9 cellular contexts compared by ENCODE assay signal in genomic region chr15:96345560-96346389, GRCh38. TPM values are rescaled to one million over a fixed set of nuclear protein-coding genes. Genes with fewer than 3 reads are reported as not detected.
DNase-seq lines count a peak whose midpoint lies in the region; ATAC-seq and TF ChIP-seq lines count a peak whose summit lies in the region.
"Had no signal": no experiment of that assay in that cellular context is flagged by ENCODE, and none has a peak within 500 bp of the region (broad histone marks: within the 10 kb centered on the region; RNA-seq: fewer than 3 reads in every experiment).

No MANE protein-coding gene starts in this region.

- POLR2A ChIA-PET in A673 (lab: Charles Lee; ENCODE audit: low non-redundant PET), result interaction anchor here (0.5 kb wide), 1 partner anchor 479 kb away, joined by 3 read pairs; no protein-coding TSS in a partner anchor
- POLR2A ChIA-PET in naive thymus-derived CD8-positive, alpha-beta T cell (lab: Charles Lee), result no interaction called here

- WGBS in esophagus squamous epithelium, 2 donors, result 10 to 16% methylated on average over 15 to 31 of the region's 47 CpGs

- CTCF ChIA-PET in A673 (lab: Charles Lee), result no interaction called here

- BruUV-seq in A673 (replicated peaks; lab: Mats Ljungman, UMichigan), result no TSS peak

- TF ChIP-seq CTCF in A673 (conservative IDR thresholded peaks at IDR 0.05; ENCODE audit: low read depth, low read length) (peak; percentile 79), HL-60 (IDR thresholded peaks at IDR 0.05; ENCODE audit: insufficient read depth, low read length) (peak; percentile 32), RWPE2 (IDR thresholded peaks at IDR 0.05; ENCODE audit: poor library complexity, severe bottlenecking) (peak; percentile 90), esophagus squamous epithelium (IDR thresholded peaks at IDR 0.05) (peak in 5 of 6 experiments; percentile 43 to 72 (median 54))

- peak overlapping the region in 1 of 10 donors; percentile 34 for H3K4me3 Mint-ChIP-seq in naive thymus-derived CD8-positive, alpha-beta T cell
- H3K4me3 Mint-ChIP-seq: natural killer cell treated with Interleukin-12 subunit alpha and Interleukin-12 subunit beta and Interleukin-15 and Interleukin-18, amount 100 ng/mL, for 72 hours had no signal

- intact Hi-C loops in A673 (cut with micrococcal nuclease; ENCODE audit: unreplicated experiment) (loop anchor here (5.0 to 10.0 kb wide), 2 partner anchors 1051 to 1088 kb away; no protein-coding TSS in a partner anchor), esophagus squamous epithelium (cut with DNase I) (loop anchor here (10.0 kb wide), 1 partner anchor 1081 kb away; no protein-coding TSS in a partner anchor)

- peak; percentile 69 for ATAC-seq in GM18511 (IDR thresholded peaks at IDR 0.05; ENCODE audit: unreplicated experiment)
- ATAC-seq in RWPE2 (ENCODE audit: low read depth), result peak; percentile 66
- no peak for ATAC-seq in naive thymus-derived CD8-positive, alpha-beta T cell

- H3K27ac ChIP-seq in A673 (ENCODE audit: low read depth, low read length, poor library complexity, severe bottlenecking) (peak overlapping the region; percentile 79), HL-60 (replicated peaks) (peak overlapping the region; percentile 17), RWPE2 (ENCODE audit: poor library complexity, severe bottlenecking) (no peak overlapping the region), esophagus squamous epithelium (peak overlapping the region; percentile 87 to 97 (median 94)), muscle layer of colon (ENCODE audit: low read depth, low read length) (peak overlapping the region; percentile 67)

- TF ChIP-seq POLR2A in esophagus squamous epithelium (IDR thresholded peaks at IDR 0.05), result peak in 2 of 4 donors; percentile 29 to 48

- no peak overlapping the region for H3K27ac Mint-ChIP-seq in naive thymus-derived CD8-positive, alpha-beta T cell
- H3K27ac Mint-ChIP-seq: natural killer cell treated with Interleukin-12 subunit alpha and Interleukin-12 subunit beta and Interleukin-15 and Interleukin-18, amount 100 ng/mL, for 72 hours had no signal

- H3K9me3 ChIP-seq in A673 (ENCODE audit: low read depth, low read length, poor library complexity, severe bottlenecking) (no peaks in the 10 kb centered on the region), RWPE2 (ENCODE audit: severe bottlenecking) (no peaks in the 10 kb centered on the region), esophagus squamous epithelium (no peaks in the 10 kb centered on the region), muscle layer of colon (ENCODE audit: low read length) (no peaks in the 10 kb centered on the region)

- peaks cover 3 to 17% (median 4%) of the 10 kb centered on the region in 4 donors for H3K4me1 Mint-ChIP-seq in naive thymus-derived CD8-positive, alpha-beta T cell

- peak overlapping the region; percentile 68 for H3K9ac ChIP-seq in muscle layer of colon (ENCODE audit: low read length)

- no peaks in the 10 kb centered on the region for H3K27me3 ChIP-seq in A673 (replicated peaks; ENCODE audit: insufficient read depth, low read depth, low read length, poor library complexity)
- no peaks in the 10 kb centered on the region for H3K27me3 ChIP-seq in HL-60 (ENCODE audit: insufficient read depth, poor library complexity, severe bottlenecking)
- H3K27me3 ChIP-seq in RWPE2 (ENCODE audit: insufficient read depth, poor library complexity, severe bottlenecking), result no peaks in the 10 kb centered on the region
- peaks cover 0 to 92% (median 0%) of the 10 kb centered on the region in 4 donors for H3K27me3 ChIP-seq in esophagus squamous epithelium
- no peaks in the 10 kb centered on the region for H3K27me3 ChIP-seq in muscle layer of colon (ENCODE audit: control insufficient read depth in 1 of 2, insufficient read depth in 2 of 2, low read length in 2 of 2)

- H3K36me3 ChIP-seq in A673 (ENCODE audit: insufficient read depth, low read length, poor library complexity, severe bottlenecking) (peaks cover 16% of the 10 kb centered on the region), RWPE2 (ENCODE audit: low read depth) (peaks cover 23% of the 10 kb centered on the region), esophagus squamous epithelium (no peaks in the 10 kb centered on the region), muscle layer of colon (ENCODE audit: insufficient read depth, low read length) (no peaks in the 10 kb centered on the region)

- H3K27me3 Mint-ChIP-seq in naive thymus-derived CD8-positive, alpha-beta T cell, result peaks cover 67 to 100% (median 86%) of the 10 kb centered on the region in 5 donors

- H3K9me3 Mint-ChIP-seq in naive thymus-derived CD8-positive, alpha-beta T cell, result peaks cover 0 to 20% (median 2%) of the 10 kb centered on the region in 9 donors
- H3K9me3 Mint-ChIP-seq: natural killer cell treated with Interleukin-12 subunit alpha and Interleukin-12 subunit beta and Interleukin-15 and Interleukin-18, amount 100 ng/mL, for 72 hours had no signal

- H3K4me1 ChIP-seq in A673 (ENCODE audit: insufficient read depth, low read length, poor library complexity, severe bottlenecking) (peaks cover 88% of the 10 kb centered on the region), RWPE2 (ENCODE audit: insufficient read depth, poor library complexity, severe bottlenecking) (no peaks in the 10 kb centered on the region), esophagus squamous epithelium (peaks cover 0 to 73% (median under 1%) of the 10 kb centered on the region in 3 donors), muscle layer of colon (ENCODE audit: insufficient read depth, low read length) (peaks cover 72% of the 10 kb centered on the region)

- peak overlapping the region; percentile 50 for H3K4me3 ChIP-seq in A673 (ENCODE audit: low read depth, low read length, poor library complexity, severe bottlenecking)
- H3K4me3 ChIP-seq in HL-60 (replicated peaks; ENCODE audit: insufficient read depth, low read length), result peak overlapping the region; percentile 42
- peak overlapping the region; percentile 15 for H3K4me3 ChIP-seq in RWPE2 (ENCODE audit: severe bottlenecking)
- H3K4me3 ChIP-seq in esophagus squamous epithelium, result peak overlapping the region; percentile 19 to 92 (median 72)
- H3K4me3 ChIP-seq in muscle layer of colon (ENCODE audit: low read depth in 1 of 2, low read length in 2 of 2), result peak overlapping the region; percentile 36 to 81

- DNase-seq in A673 (ENCODE audit: low spot score) (peak; percentile 88), HL-60 (ENCODE audit: low read depth in 1 of 2, low spot score in 1 of 2) (peak in 1 of 2 experiments; percentile 68), RWPE2 (ENCODE audit: low spot score) (no peak), esophagus squamous epithelium (lab: John Stamatoyannopoulos, UW) (no peak), iPS-NIHi11 (ENCODE audit: low spot score) (no peak)
- no peak for DNase-seq in naive thymus-derived CD8-positive, alpha-beta T cell

- H3K36me3 Mint-ChIP-seq in naive thymus-derived CD8-positive, alpha-beta T cell, result peaks cover 0 to 16% (median 5%) of the 10 kb centered on the region in 3 donors

RNA-seq across cellular contexts. Expression of gene NR2F2, which starts 15.3 kb away (rescaled TPM):
- total RNA-seq in A673 (2021) (106 and 138 TPM in 2 replicates), esophagus squamous epithelium (10 to 100 TPM in 1 of 4 donors, 1 to 10 TPM in 3; 3.7 to 15.6 (median 6.4) TPM)
- not detected for total RNA-seq in naive thymus-derived CD8-positive, alpha-beta T cell
- not detected for polyA plus RNA-seq in naive thymus-derived CD8-positive, alpha-beta T cell
- total RNA-seq: natural killer cell treated with Interleukin-12 subunit alpha and Interleukin-12 subunit beta and Interleukin-15 and Interleukin-18, amount 100 ng/mL, for 72 hours had no signal

Comparison
In these comparisons a context has a peak if more than half of its experiments do, and no peak if none do; other contexts are left out.
1. H3K4me3 ChIP-seq: peak in every context shown above with its lines; median percentile 72 in esophagus squamous epithelium; 58 in muscle layer of colon; 50 in A673; 42 in HL-60; 15 in RWPE2.
2. CTCF ChIP-seq: peak in every context shown above with its lines; median percentile 90 in RWPE2; 79 in A673; 54 in esophagus squamous epithelium; 32 in HL-60.
3. ATAC-seq: peak in GM18511 (single experiment) and RWPE2 (single experiment); none in naive thymus-derived CD8-positive, alpha-beta T cell (0 of 2).